Comparison of ENCODE assay signal across 16 cellular contexts in the genomic region with DNA sequence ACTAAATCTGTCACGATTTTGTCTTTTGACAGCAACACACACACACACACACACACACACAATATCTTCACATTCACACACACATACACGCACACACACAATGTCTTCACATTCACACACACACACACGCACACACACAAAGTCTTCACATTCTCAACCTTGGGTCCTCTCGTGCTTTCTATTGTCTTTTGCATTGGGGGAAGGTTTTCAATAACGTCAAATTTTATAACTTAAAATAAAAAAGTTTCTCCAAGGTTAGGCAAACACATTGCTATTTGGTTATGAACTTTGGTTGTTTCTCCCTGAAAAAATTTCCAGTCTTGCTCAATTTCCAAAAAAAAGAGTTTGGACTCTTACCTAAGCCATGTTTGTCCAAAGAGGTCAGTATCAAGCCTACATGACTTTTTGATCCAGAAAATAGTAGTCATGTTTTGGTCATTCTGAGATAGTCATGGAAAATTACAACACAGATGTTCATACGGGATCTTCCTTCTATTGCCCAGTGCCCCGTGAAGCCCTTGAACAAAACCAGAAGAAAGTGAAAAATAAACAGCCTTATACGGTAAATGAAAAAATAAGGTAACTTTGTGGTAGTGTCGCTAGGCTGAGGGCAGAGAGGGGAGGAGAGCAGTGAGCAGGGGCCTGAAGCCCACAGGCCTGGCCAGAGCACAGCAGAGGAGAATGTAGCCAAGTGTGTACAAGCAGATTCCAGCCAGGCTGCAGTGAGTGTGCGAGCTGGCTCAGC.
A peak's percentile ranks its signal among the peaks of the same experiment; 100 is the strongest.
DNase-seq lines count a peak whose midpoint lies in the region; ATAC-seq lines count a peak whose summit lies in the region.
"Had no signal": no experiment of that assay in that cellular context is flagged by ENCODE, and none has a peak within 500 bp of the region (broad histone marks: within the 10 kb centered on the region; RNA-seq: fewer than 3 reads in every experiment).

No MANE protein-coding gene starts in this region.

- peak; percentile 38 for DNase-seq in CD1c-positive myeloid dendritic cell (ENCODE audit: extremely low spot score)
- DNase-seq in left lobe of liver (ENCODE audit: low spot score) = peak; percentile 71
- DNase-seq in stromal cell of bone marrow (ENCODE audit: low read depth) = peak; percentile 86
- no peak for DNase-seq in stimulated activated naive CD4-positive, alpha-beta T cell (lab: John Stamatoyannopoulos, UW)
- DNase-seq in NCI-H2029 treated with DMSO at 0.1 percent for 48 hours (lab: John Stamatoyannopoulos, UW) = no peak
- DNase-seq in GM19240 (ENCODE audit: insufficient read length, low spot score) = no peak
- no peak for DNase-seq in SHP77 (lab: John Stamatoyannopoulos, UW)
- DNase-seq: activated CD4-positive, alpha-beta T cell treated with anti-CD3 and anti-CD28 coated beads for 4 hours; brain microvascular endothelial cell; CD8-positive, alpha-beta T cell; GDM1; NCI-H2171 treated with DMSO at 0.1 percent for 48 hours; OCI-M1; spleen had no signal

- intact Hi-C loops in dendritic cell treated with granulocyte-macrophage colony-stimulating factor and Interleukin-4, amounts not matched to agents 40 ng/mL and 50 ng/mL, for 4 days (cut with micrococcal nuclease) = no loop called here

- H3K27ac Mint-ChIP-seq in dendritic cell treated with granulocyte-macrophage colony-stimulating factor and Interleukin-4, amounts not matched to agents 40 ng/mL and 50 ng/mL, for 4 days = peak overlapping the region; percentile 53
- H3K27ac Mint-ChIP-seq: activated T-helper 17 cell treated with anti-CD3 and anti-CD28 coated beads, Interleukin-2, amount 50 U/mL, for 72 hours; CD8-positive, alpha-beta T cell had no signal

- peaks cover 3% of the 10 kb centered on the region for H3K27me3 Mint-ChIP-seq in dendritic cell treated with granulocyte-macrophage colony-stimulating factor and Interleukin-4, amounts not matched to agents 40 ng/mL and 50 ng/mL, for 4 days
- H3K27me3 Mint-ChIP-seq: activated T-helper 17 cell treated with anti-CD3 and anti-CD28 coated beads, Interleukin-2, amount 50 U/mL, for 72 hours had no signal

- peak; percentile 80 for ATAC-seq in left lobe of liver
- ATAC-seq: activated T-helper 17 cell treated with anti-CD3 and anti-CD28 coated beads, Interleukin-2, amount 50 U/mL, for 72 hours; CD8-positive, alpha-beta T cell had no signal

- H3K4me1 Mint-ChIP-seq in dendritic cell treated with granulocyte-macrophage colony-stimulating factor and Interleukin-4, amounts not matched to agents 40 ng/mL and 50 ng/mL, for 4 days (ENCODE audit: low read depth) = peaks cover 40% of the 10 kb centered on the region

- H3K36me3 Mint-ChIP-seq in dendritic cell treated with granulocyte-macrophage colony-stimulating factor and Interleukin-4, amounts not matched to agents 40 ng/mL and 50 ng/mL, for 4 days (ENCODE audit: low read depth) = no peaks in the 10 kb centered on the region
- H3K36me3 Mint-ChIP-seq: CD8-positive, alpha-beta T cell had no signal

- H3K9me3 Mint-ChIP-seq in dendritic cell treated with granulocyte-macrophage colony-stimulating factor and Interleukin-4, amounts not matched to agents 40 ng/mL and 50 ng/mL, for 4 days = no peaks in the 10 kb centered on the region
- H3K9me3 Mint-ChIP-seq: activated T-helper 17 cell treated with anti-CD3 and anti-CD28 coated beads, Interleukin-2, amount 50 U/mL, for 72 hours; CD8-positive, alpha-beta T cell had no signal

- H3K4me3 Mint-ChIP-seq in dendritic cell treated with granulocyte-macrophage colony-stimulating factor and Interleukin-4, amounts not matched to agents 40 ng/mL and 50 ng/mL, for 4 days = no peak overlapping the region
- H3K4me3 Mint-ChIP-seq: activated T-helper 17 cell treated with anti-CD3 and anti-CD28 coated beads, Interleukin-2, amount 50 U/mL, for 72 hours; CD8-positive, alpha-beta T cell had no signal

Comparison
In these comparisons a context has a peak if more than half of its experiments do, and no peak if none do; other contexts are left out.
1. DNase-seq: peak in CD1c-positive myeloid dendritic cell (single experiment), left lobe of liver (single experiment) and stromal cell of bone marrow (single experiment); none in stimulated activated naive CD4-positive, alpha-beta T cell (0 of 6), NCI-H2029 treated with DMSO at 0.1 percent for 48 hours (single experiment), GM19240 (single experiment) and SHP77 (0 of 2).